ENCODE assay signal across 8 cellular contexts in the genomic region with DNA sequence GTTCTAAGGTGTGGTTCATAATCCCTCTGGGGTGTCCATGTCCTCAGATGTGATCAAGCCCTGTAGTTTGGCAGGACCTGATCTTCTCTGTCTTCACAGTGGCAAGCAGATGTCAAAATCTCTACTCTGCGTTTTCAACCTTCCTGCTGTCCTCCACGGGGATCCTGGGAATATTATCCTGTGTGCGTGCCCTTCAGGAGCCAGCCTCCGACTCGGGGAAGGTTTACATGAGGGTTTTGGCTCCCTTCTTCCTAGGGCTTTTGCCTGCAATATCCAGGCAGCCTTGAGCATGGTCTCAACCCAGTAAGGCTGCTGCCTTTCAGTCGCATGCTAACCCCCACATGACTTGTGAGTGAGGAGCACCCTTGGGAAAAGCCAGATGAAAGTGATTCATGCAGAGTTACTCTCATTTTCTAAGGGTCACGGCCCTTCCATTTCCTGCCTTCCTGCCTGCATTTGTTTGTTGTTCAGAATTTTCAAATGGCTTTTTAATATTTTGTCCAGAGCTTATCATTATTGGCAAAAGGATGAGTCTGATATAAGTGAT.
DNase-seq lines count a peak whose midpoint lies in the region; ATAC-seq and TF ChIP-seq lines count a peak whose summit lies in the region.

No MANE protein-coding gene starts in this region.

- no peak overlapping the region for H3K4me2 ChIP-seq in GM23338

- peaks cover 33% of the 10 kb centered on the region for H3K4me1 Mint-ChIP-seq in GM23338
- peaks cover 80% of the 10 kb centered on the region for H3K4me1 Mint-ChIP-seq in activated CD4-positive, alpha-beta T cell treated with anti-CD3 and anti-CD28 coated beads, Interleukin-2, amount 10 ng/mL, durations not matched to agents 24 days and 14 days
- peaks cover 27% of the 10 kb centered on the region for H3K4me1 Mint-ChIP-seq in stimulated activated memory B cell treated with anti-CD40 and anti-IgM and Interleukin-4, amounts not matched to agents 10 μg/mL and 1 μg/mL and 100 μg/mL, for 72 hours

- H3K9me2 ChIP-seq in GM23338 (ENCODE audit: insufficient read depth) = no peaks in the 10 kb centered on the region

- H3K27ac Mint-ChIP-seq in GM23338 = peak overlapping the region; percentile 69; the same call in 1 of the 2 replicates
- H3K27ac Mint-ChIP-seq in activated CD4-positive, alpha-beta T cell treated with anti-CD3 and anti-CD28 coated beads, Interleukin-2, amount 10 ng/mL, durations not matched to agents 24 days and 14 days = peak overlapping the region; percentile 97
- peak overlapping the region; percentile 83 for H3K27ac Mint-ChIP-seq in stimulated activated memory B cell treated with anti-CD40 and anti-IgM and Interleukin-4, amounts not matched to agents 10 μg/mL and 1 μg/mL and 100 μg/mL, for 72 hours

- peaks cover 7% of the 10 kb centered on the region for H3K79me2 ChIP-seq in GM23338 (replicated peaks; ENCODE audit: insufficient read depth)

- intact Hi-C loops in activated CD4-positive, alpha-beta T cell treated with anti-CD3 and anti-CD28 coated beads, Interleukin-2, amount 10 ng/mL, durations not matched to agents 24 days and 14 days (cut with micrococcal nuclease) = loop anchor here (5.0 kb wide), 2 partner anchors 68 to 112 kb away; no protein-coding TSS in a partner anchor

- peak; percentile 90 for DNase-seq in AG08395 (ENCODE audit: low spot score)
- no peak for DNase-seq in GM23338 (ENCODE audit: low spot score)
- peak; percentile 75 for DNase-seq in activated CD4-positive, alpha-beta T cell treated with anti-CD3 and anti-CD28 coated beads, Interleukin-2, amount 10 ng/mL, durations not matched to agents 24 days and 14 days
- peak; percentile 61 for DNase-seq in glomerular visceral epithelial cell (ENCODE audit: extremely low spot score)
- DNase-seq in occipital lobe (lab: John Stamatoyannopoulos, UW) = no peak
- no peak for DNase-seq in H7

- H3K27ac ChIP-seq in GM23338 (ENCODE audit: low read depth) = no peak overlapping the region

- H3K27me3 Mint-ChIP-seq in GM23338 (ENCODE audit: insufficient read depth, low read depth, poor library complexity) = peaks cover 2% of the 10 kb centered on the region
- H3K27me3 Mint-ChIP-seq in activated CD4-positive, alpha-beta T cell treated with anti-CD3 and anti-CD28 coated beads, Interleukin-2, amount 10 ng/mL, durations not matched to agents 24 days and 14 days = no peaks in the 10 kb centered on the region
- H3K27me3 Mint-ChIP-seq in stimulated activated memory B cell treated with anti-CD40 and anti-IgM and Interleukin-4, amounts not matched to agents 10 μg/mL and 1 μg/mL and 100 μg/mL, for 72 hours = no peaks in the 10 kb centered on the region

- no peak overlapping the region for H2AFZ ChIP-seq in GM23338

- H3K36me3 Mint-ChIP-seq in GM23338 (ENCODE audit: low read depth) = no peaks in the 10 kb centered on the region
- H3K36me3 Mint-ChIP-seq in activated CD4-positive, alpha-beta T cell treated with anti-CD3 and anti-CD28 coated beads, Interleukin-2, amount 10 ng/mL, durations not matched to agents 24 days and 14 days (ENCODE audit: low read depth) = peaks cover 49% of the 10 kb centered on the region
- H3K36me3 Mint-ChIP-seq in stimulated activated memory B cell treated with anti-CD40 and anti-IgM and Interleukin-4, amounts not matched to agents 10 μg/mL and 1 μg/mL and 100 μg/mL, for 72 hours = peaks cover 34% of the 10 kb centered on the region

- H3K36me3 ChIP-seq in GM23338 (ENCODE audit: insufficient read depth) (no peaks in the 10 kb centered on the region; the same call in 1 of the 2 replicates), H7 (replicated peaks; ENCODE audit: control insufficient read depth, insufficient read depth, low read length) (no peaks in the 10 kb centered on the region)

- H3K4me1 ChIP-seq in GM23338 (ENCODE audit: insufficient read depth) = no peaks in the 10 kb centered on the region

- H3K4me3 Mint-ChIP-seq in GM23338 = no peak overlapping the region
- H3K4me3 Mint-ChIP-seq in activated CD4-positive, alpha-beta T cell treated with anti-CD3 and anti-CD28 coated beads, Interleukin-2, amount 10 ng/mL, durations not matched to agents 24 days and 14 days = peak overlapping the region; percentile 79
- H3K4me3 Mint-ChIP-seq in stimulated activated memory B cell treated with anti-CD40 and anti-IgM and Interleukin-4, amounts not matched to agents 10 μg/mL and 1 μg/mL and 100 μg/mL, for 72 hours = peak overlapping the region; percentile 45

- H3K27me3 ChIP-seq in GM23338 (ENCODE audit: insufficient read depth) (no peaks in the 10 kb centered on the region), H7 (ENCODE audit: control insufficient read depth, insufficient read depth, low read length) (no peaks in the 10 kb centered on the region)

- no peak for TF ChIP-seq CTCF in GM23338 (conservative IDR thresholded peaks at IDR 0.05; ENCODE audit: low read depth in 2 of 2)

- H3K9me3 Mint-ChIP-seq in GM23338 = no peaks in the 10 kb centered on the region
- peaks cover 15% of the 10 kb centered on the region for H3K9me3 Mint-ChIP-seq in activated CD4-positive, alpha-beta T cell treated with anti-CD3 and anti-CD28 coated beads, Interleukin-2, amount 10 ng/mL, durations not matched to agents 24 days and 14 days
- peaks cover 3% of the 10 kb centered on the region for H3K9me3 Mint-ChIP-seq in stimulated activated memory B cell treated with anti-CD40 and anti-IgM and Interleukin-4, amounts not matched to agents 10 μg/mL and 1 μg/mL and 100 μg/mL, for 72 hours

- H3K4me3 ChIP-seq in GM23338 (no peak overlapping the region), H7 (ENCODE audit: insufficient read depth, low read depth, low read length) (no peak overlapping the region)

- H4K20me1 ChIP-seq in GM23338 (replicated peaks; ENCODE audit: insufficient read depth) = peaks cover 11% of the 10 kb centered on the region; the same call in 1 of the 2 replicates

- H3F3A ChIP-seq in GM23338 (replicated peaks; ENCODE audit: low read depth) = no peaks in the 10 kb centered on the region

- ATAC-seq in GM23338 (no peak), GM18867 (IDR thresholded peaks at IDR 0.05; ENCODE audit: unreplicated experiment) (no peak)
- peak; percentile 86 for ATAC-seq in stimulated activated memory B cell treated with anti-CD40 and anti-IgM and Interleukin-4, amounts not matched to agents 10 μg/mL and 1 μg/mL and 100 μg/mL, for 72 hours

TF ChIP-seq in GM23338, 12 proteins besides CTCF, POLR2A, EP300 and RAD21 (continues in another document):
- TF ChIP-seq POLR2AphosphoS5 (IDR thresholded peaks at IDR 0.05; ENCODE audit: low read depth) = no peak
- TF ChIP-seq ZNF331 (CRISPR knock-in tag; IDR thresholded peaks at IDR 0.05; ENCODE audit: low read depth) = no peak
- no peak for TF ChIP-seq EZH2phosphoT487 (IDR thresholded peaks at IDR 0.05; ENCODE audit: unreplicated experiment)
- TF ChIP-seq, protein P1, sequence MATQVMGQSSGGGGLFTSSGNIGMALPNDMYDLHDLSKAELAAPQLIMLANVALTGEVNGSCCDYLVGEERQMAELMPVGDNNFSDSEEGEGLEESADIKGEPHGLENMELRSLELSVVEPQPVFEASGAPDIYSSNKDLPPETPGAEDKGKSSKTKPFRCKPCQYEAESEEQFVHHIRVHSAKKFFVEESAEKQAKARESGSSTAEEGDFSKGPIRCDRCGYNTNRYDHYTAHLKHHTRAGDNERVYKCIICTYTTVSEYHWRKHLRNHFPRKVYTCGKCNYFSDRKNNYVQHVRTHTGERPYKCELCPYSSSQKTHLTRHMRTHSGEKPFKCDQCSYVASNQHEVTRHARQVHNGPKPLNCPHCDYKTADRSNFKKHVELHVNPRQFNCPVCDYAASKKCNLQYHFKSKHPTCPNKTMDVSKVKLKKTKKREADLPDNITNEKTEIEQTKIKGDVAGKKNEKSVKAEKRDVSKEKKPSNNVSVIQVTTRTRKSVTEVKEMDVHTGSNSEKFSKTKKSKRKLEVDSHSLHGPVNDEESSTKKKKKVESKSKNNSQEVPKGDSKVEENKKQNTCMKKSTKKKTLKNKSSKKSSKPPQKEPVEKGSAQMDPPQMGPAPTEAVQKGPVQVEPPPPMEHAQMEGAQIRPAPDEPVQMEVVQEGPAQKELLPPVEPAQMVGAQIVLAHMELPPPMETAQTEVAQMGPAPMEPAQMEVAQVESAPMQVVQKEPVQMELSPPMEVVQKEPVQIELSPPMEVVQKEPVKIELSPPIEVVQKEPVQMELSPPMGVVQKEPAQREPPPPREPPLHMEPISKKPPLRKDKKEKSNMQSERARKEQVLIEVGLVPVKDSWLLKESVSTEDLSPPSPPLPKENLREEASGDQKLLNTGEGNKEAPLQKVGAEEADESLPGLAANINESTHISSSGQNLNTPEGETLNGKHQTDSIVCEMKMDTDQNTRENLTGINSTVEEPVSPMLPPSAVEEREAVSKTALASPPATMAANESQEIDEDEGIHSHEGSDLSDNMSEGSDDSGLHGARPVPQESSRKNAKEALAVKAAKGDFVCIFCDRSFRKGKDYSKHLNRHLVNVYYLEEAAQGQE (IDR thresholded peaks at IDR 0.05; ENCODE audit: unreplicated experiment) = no peak

Comparison
In these comparisons a context has a peak if more than half of its experiments do, and no peak if none do; other contexts are left out.
1. DNase-seq: peak in AG08395 (single experiment), activated CD4-positive, alpha-beta T cell treated with anti-CD3 and anti-CD28 coated beads, Interleukin-2, amount 10 ng/mL, durations not matched to agents 24 days and 14 days (single experiment) and glomerular visceral epithelial cell (single experiment); none in GM23338 (single experiment), occipital lobe (single experiment) and H7 (single experiment).
2. Peak in every context shown above with its lines, with median percentiles within 50 percentile points of each other: H3K27ac Mint-ChIP-seq.